In the genomic region with DNA sequence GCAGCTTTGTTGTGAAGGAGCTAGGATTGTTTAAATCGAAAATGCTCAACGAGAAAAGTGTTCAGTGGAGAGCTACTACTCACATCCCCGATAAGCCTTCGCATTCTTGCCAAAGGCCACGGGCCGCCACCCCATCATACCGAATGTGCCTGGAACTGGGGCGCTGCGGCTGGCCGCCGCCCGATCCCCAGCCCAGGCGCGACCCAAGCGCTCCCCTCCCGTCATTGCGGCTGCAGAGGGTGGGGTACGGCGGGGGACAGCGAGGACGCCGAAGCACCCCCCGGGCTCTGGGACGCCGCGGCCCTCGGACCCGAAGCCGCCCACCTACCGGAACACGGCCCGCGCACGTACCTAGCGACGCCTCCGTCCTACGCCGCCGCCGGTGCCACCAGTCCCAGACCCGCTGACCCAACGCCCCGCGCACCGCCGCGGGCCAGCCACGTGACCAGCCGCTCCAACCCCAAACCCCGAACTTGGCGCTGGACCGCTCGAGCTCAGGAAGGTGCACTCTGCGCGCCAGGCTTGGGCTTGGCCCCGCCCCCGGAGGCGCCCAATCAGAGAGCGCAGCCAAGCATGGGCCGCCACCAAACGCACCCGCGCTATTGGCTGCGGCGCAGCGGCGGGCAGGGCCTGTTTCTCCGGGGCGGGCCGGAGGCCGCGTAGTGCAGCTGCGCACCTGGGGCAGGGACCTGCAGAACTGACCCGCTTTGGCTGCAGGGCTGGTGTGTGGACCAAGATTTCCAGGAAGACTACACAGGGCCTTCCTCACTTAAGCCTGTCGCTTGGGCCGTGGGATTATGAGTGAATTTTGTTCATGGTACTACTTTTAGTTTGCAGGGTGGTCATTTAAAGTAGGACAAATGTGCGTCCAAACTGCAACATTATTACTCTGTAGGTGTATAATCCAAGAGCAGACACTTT, we compare ENCODE assay signal across 1 cellular context.
A peak's percentile ranks its signal among the peaks of the same experiment; 100 is the strongest.
TF ChIP-seq lines count a peak whose summit lies in the region.

SHMT1 (minus strand) TSS at position 530 of the 921 bp plus-strand sequence. CDS start 7,569 bp downstream, outside the sequence.

TF ChIP-seq in HEK293, 187 proteins besides CTCF, POLR2A, EP300 and RAD21 (continued from another document and continues in another):
- TF ChIP-seq ZNF433 (tag by site-specific recombination; IDR thresholded peaks at IDR 0.05; ENCODE audit: low read depth) (no peak), ZNF132 (tag by site-specific recombination; IDR thresholded peaks at IDR 0.05; ENCODE audit: borderline replicate concordance) (no peak), ZNF391 (tag by site-specific recombination; IDR thresholded peaks at IDR 0.05; ENCODE audit: borderline replicate concordance, low read depth) (0 out of 2 replicates have a peak, but pooled peaks have one; percentile 63), ZNF23 (tag by site-specific recombination; IDR thresholded peaks at IDR 0.05; ENCODE audit: borderline replicate concordance) (no peak), GLIS1 (tag by site-specific recombination; IDR thresholded peaks at IDR 0.05) (no peak; the same call in 1 of the 2 replicates), ZNF747 (tag by site-specific recombination; IDR thresholded peaks at IDR 0.05) (no peak), ZNF843 (tag by site-specific recombination; IDR thresholded peaks at IDR 0.05) (0 out of 2 replicates have a peak, but pooled peaks have one; percentile 17), HOXC10 (CRISPR knock-in tag; IDR thresholded peaks at IDR 0.05) (no peak), ZBTB10 (tag by site-specific recombination; IDR thresholded peaks at IDR 0.05) (peak; percentile 83; the same call in 1 of the 2 replicates), ZNF221 (tag by site-specific recombination; IDR thresholded peaks at IDR 0.05; ENCODE audit: borderline replicate concordance) (no peak), PRDM6 (tag by site-specific recombination; IDR thresholded peaks at IDR 0.05) (no peak), ZNF274 (IDR thresholded peaks at IDR 0.05; ENCODE audit: low read length) (no peak), ZNF274 (tag by site-specific recombination; IDR thresholded peaks at IDR 0.05; ENCODE audit: borderline replicate concordance) (no peak), ZBTB17 (tag by site-specific recombination; IDR thresholded peaks at IDR 0.05) (peak; percentile 90), KLF10 (tag by site-specific recombination; IDR thresholded peaks at IDR 0.05) (peak; percentile 84; the same call in 1 of the 2 replicates), ZNF768 (tag by site-specific recombination; IDR thresholded peaks at IDR 0.05) (no peak), YY1 (tag by site-specific recombination; IDR thresholded peaks at IDR 0.05) (peak; percentile 25; the same call in 1 of the 2 replicates), SCRT2 (tag by site-specific recombination; IDR thresholded peaks at IDR 0.05) (no peak), KLF16 (tag by site-specific recombination; IDR thresholded peaks at IDR 0.05) (peak; percentile 47; the same call in 1 of the 2 replicates), SP3 (tag by site-specific recombination; IDR thresholded peaks at IDR 0.05) (peak; percentile 83), TCF7L2 (IDR thresholded peaks at IDR 0.05; ENCODE audit: borderline replicate concordance, low read depth, low read length) (no peak), FEZF1 (tag by site-specific recombination; IDR thresholded peaks at IDR 0.05) (no peak), ZNF658 (tag by site-specific recombination; IDR thresholded peaks at IDR 0.05) (no peak), ZNF585B (tag by site-specific recombination; IDR thresholded peaks at IDR 0.05) (no peak), KLF17 (tag by site-specific recombination; IDR thresholded peaks at IDR 0.05) (0 out of 2 replicates have a peak, but pooled peaks have one; percentile 39), KLF8 (tag by site-specific recombination; IDR thresholded peaks at IDR 0.05) (peak; percentile 56; the same call in 1 of the 2 replicates), BCL11A (tag by site-specific recombination; IDR thresholded peaks at IDR 0.05; ENCODE audit: low read depth) (no peak), ZNF426 (tag by site-specific recombination; IDR thresholded peaks at IDR 0.05) (no peak), EGR2 (tag by site-specific recombination; IDR thresholded peaks at IDR 0.05; ENCODE audit: low read depth) (peak; percentile 81), PATZ1 (tag by site-specific recombination; IDR thresholded peaks at IDR 0.05) (peak; percentile 67), ZNF514 (tag by site-specific recombination; IDR thresholded peaks at IDR 0.05) (no peak), ZNF610 (tag by site-specific recombination; IDR thresholded peaks at IDR 0.05; ENCODE audit: borderline replicate concordance) (0 out of 2 replicates have a peak, but pooled peaks have one; percentile 63), ZNF140 (tag by site-specific recombination; IDR thresholded peaks at IDR 0.05) (no peak), ZNF704 (tag by site-specific recombination; IDR thresholded peaks at IDR 0.05) (no peak), GLI2 (tag by site-specific recombination; IDR thresholded peaks at IDR 0.05; ENCODE audit: borderline replicate concordance, low read depth) (no peak), MZF1 (tag by site-specific recombination; IDR thresholded peaks at IDR 0.05; ENCODE audit: borderline replicate concordance) (no peak), ZNF416 (tag by site-specific recombination; IDR thresholded peaks at IDR 0.05) (no peak), PRDM1 (tag by site-specific recombination; IDR thresholded peaks at IDR 0.05) (no peak), ZNF223 (tag by site-specific recombination; IDR thresholded peaks at IDR 0.05) (0 out of 2 replicates have a peak, but pooled peaks have one; percentile 34)
- TF ChIP-seq, protein P1, sequence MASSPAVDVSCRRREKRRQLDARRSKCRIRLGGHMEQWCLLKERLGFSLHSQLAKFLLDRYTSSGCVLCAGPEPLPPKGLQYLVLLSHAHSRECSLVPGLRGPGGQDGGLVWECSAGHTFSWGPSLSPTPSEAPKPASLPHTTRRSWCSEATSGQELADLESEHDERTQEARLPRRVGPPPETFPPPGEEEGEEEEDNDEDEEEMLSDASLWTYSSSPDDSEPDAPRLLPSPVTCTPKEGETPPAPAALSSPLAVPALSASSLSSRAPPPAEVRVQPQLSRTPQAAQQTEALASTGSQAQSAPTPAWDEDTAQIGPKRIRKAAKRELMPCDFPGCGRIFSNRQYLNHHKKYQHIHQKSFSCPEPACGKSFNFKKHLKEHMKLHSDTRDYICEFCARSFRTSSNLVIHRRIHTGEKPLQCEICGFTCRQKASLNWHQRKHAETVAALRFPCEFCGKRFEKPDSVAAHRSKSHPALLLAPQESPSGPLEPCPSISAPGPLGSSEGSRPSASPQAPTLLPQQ (tag by site-specific recombination; IDR thresholded peaks at IDR 0.05): no peak
- TF ChIP-seq, protein P2, sequence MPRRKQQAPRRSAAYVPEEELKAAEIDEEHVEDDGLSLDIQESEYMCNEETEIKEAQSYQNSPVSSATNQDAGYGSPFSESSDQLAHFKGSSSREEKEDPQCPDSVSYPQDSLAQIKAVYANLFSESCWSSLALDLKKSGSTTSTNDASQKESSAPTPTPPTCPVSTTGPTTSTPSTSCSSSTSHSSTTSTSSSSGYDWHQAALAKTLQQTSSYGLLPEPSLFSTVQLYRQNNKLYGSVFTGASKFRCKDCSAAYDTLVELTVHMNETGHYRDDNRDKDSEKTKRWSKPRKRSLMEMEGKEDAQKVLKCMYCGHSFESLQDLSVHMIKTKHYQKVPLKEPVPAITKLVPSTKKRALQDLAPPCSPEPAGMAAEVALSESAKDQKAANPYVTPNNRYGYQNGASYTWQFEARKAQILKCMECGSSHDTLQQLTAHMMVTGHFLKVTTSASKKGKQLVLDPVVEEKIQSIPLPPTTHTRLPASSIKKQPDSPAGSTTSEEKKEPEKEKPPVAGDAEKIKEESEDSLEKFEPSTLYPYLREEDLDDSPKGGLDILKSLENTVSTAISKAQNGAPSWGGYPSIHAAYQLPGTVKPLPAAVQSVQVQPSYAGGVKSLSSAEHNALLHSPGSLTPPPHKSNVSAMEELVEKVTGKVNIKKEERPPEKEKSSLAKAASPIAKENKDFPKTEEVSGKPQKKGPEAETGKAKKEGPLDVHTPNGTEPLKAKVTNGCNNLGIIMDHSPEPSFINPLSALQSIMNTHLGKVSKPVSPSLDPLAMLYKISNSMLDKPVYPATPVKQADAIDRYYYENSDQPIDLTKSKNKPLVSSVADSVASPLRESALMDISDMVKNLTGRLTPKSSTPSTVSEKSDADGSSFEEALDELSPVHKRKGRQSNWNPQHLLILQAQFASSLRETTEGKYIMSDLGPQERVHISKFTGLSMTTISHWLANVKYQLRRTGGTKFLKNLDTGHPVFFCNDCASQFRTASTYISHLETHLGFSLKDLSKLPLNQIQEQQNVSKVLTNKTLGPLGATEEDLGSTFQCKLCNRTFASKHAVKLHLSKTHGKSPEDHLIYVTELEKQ (tag by site-specific recombination; IDR thresholded peaks at IDR 0.05; ENCODE audit: borderline replicate concordance): no peak
- TF ChIP-seq, protein P3, sequence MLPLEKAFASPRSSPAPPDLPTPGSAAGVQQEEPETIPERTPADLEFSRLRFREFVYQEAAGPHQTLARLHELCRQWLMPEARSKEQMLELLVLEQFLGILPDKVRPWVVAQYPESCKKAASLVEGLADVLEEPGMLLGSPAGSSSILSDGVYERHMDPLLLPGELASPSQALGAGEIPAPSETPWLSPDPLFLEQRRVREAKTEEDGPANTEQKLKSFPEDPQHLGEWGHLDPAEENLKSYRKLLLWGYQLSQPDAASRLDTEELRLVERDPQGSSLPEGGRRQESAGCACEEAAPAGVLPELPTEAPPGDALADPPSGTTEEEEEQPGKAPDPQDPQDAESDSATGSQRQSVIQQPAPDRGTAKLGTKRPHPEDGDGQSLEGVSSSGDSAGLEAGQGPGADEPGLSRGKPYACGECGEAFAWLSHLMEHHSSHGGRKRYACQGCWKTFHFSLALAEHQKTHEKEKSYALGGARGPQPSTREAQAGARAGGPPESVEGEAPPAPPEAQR (tag by site-specific recombination; IDR thresholded peaks at IDR 0.05): no peak
